In genomic region chr20:22495789-22496188, GRCh38 we compare ENCODE assay signal across 26 cellular contexts.
"Had no signal": no experiment of that assay in that cellular context is flagged by ENCODE, and none has a peak within 500 bp of the region (broad histone marks: within the 10 kb centered on the region; RNA-seq: fewer than 3 reads in every experiment).

No MANE protein-coding gene starts in this region.

- H3K4me1 ChIP-seq: colonic mucosa, esophagus squamous epithelium, gastrocnemius medialis, gastroesophageal sphincter, heart left ventricle, heart right ventricle had no signal

- H3K36me3 ChIP-seq: colonic mucosa, esophagus squamous epithelium, gastrocnemius medialis, gastroesophageal sphincter, heart left ventricle, heart right ventricle had no signal

- ATAC-seq: effector memory CD8-positive, alpha-beta T cell; esophagus mucosa; foreskin keratinocyte; gastrocnemius medialis; gastroesophageal sphincter; heart left ventricle; heart right ventricle had no signal

- H3K27ac ChIP-seq: colonic mucosa, coronary artery, dorsolateral prefrontal cortex, epithelial cell of prostate, esophagus squamous epithelium, foreskin keratinocyte, gastrocnemius medialis, gastroesophageal sphincter, heart left ventricle, heart right ventricle had no signal

- H3K4me3 ChIP-seq: colonic mucosa, coronary artery, dorsolateral prefrontal cortex, esophagus squamous epithelium, gastrocnemius medialis, gastroesophageal sphincter, heart left ventricle, heart right ventricle had no signal

- DNase-seq: colonic mucosa; cortex of kidney; dermis blood vessel endothelial cell; dorsolateral prefrontal cortex; effector CD4-positive, alpha-beta T cell; effector CD8-positive, alpha-beta T cell; effector memory CD4-positive, alpha-beta T cell; effector memory CD8-positive, alpha-beta T cell; endodermal cell; erythroblast; esophagus squamous epithelium; foreskin fibroblast; foreskin keratinocyte; gastrocnemius medialis; glutamatergic neuron; head of caudate nucleus; heart left ventricle; heart right ventricle had no signal

- H3K9me3 ChIP-seq: colonic mucosa, esophagus squamous epithelium, gastrocnemius medialis, gastroesophageal sphincter, heart left ventricle, heart right ventricle had no signal

- FAIRE-seq: colon, endometrium, endothelial cell of umbilical vein, frontal cortex had no signal

- H3K27me3 ChIP-seq: colonic mucosa, gastrocnemius medialis had no signal
